Comparison of ENCODE assay signal across 13 cellular contexts in the genomic region with DNA sequence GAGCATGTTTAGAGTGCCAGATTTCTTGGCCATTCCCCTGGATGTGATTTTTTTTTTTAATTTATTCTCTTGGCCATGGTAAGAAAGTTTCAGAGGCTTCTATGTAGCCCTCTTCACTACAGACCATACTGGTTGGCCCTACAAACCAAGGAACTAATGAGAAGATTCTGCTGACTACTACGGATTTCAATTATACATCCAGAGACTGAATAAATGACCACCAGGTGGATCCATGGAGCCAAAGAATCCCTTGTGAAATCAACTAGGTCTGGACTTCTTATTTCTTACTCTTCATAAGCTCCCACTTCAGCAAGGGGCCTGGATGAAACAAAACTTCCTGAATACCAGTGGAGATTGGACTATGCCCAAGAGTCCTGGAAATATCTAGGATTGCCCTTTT. TPM values are rescaled to one million over a fixed set of nuclear protein-coding genes. Genes with fewer than 3 reads are reported as not detected.
DNase-seq lines count a peak whose midpoint lies in the region; ATAC-seq and TF ChIP-seq lines count a peak whose summit lies in the region.
"Had no signal": no experiment of that assay in that cellular context is flagged by ENCODE, and none has a peak within 500 bp of the region (broad histone marks: within the 10 kb centered on the region; RNA-seq: fewer than 3 reads in every experiment).

No MANE protein-coding gene starts in this region.

- no peak overlapping the region for H3K4me3 Mint-ChIP-seq in stimulated activated naive CD8-positive, alpha-beta T cell treated with anti-CD3 and anti-CD28 coated beads, Interleukin-15, amount 100 ng/mL, for 72 hours
- H3K4me3 Mint-ChIP-seq: activated CD4-positive, alpha-beta memory T cell treated with anti-CD3 and anti-CD28 coated beads, Interleukin-2, amount 10 ng/mL, durations not matched to agents 7 days and 5 days; natural killer cell treated with Interleukin-12 subunit alpha and Interleukin-12 subunit beta and Interleukin-15 and Interleukin-18, amount 100 ng/mL, for 72 hours; T-helper 1 cell treated with Interleukin-12 subunit alpha and Interleukin-12 subunit beta and Interleukin-4 antibody, amounts not matched to agents 30 μg/mL and 1 μg/mL, for 36 hours had no signal

- H3K27ac ChIP-seq in vagina, result no peak overlapping the region
- no peak overlapping the region for H3K27ac ChIP-seq in prostate gland

- H3K4me1 Mint-ChIP-seq in stimulated activated naive CD8-positive, alpha-beta T cell treated with anti-CD3 and anti-CD28 coated beads, Interleukin-15, amount 100 ng/mL, for 72 hours, result no peaks in the 10 kb centered on the region
- H3K4me1 Mint-ChIP-seq: activated CD4-positive, alpha-beta memory T cell treated with anti-CD3 and anti-CD28 coated beads, Interleukin-2, amount 10 ng/mL, durations not matched to agents 7 days and 5 days had no signal

- no peaks in the 10 kb centered on the region for H3K79me2 ChIP-seq in Loucy (ENCODE audit: insufficient read depth, low read length)

- H3K36me3 ChIP-seq in Loucy (ENCODE audit: insufficient read depth, low read length) (no peaks in the 10 kb centered on the region), vagina (no peaks in the 10 kb centered on the region), prostate gland (no peaks in the 10 kb centered on the region)

- H3K27me3 Mint-ChIP-seq in stimulated activated naive CD8-positive, alpha-beta T cell treated with anti-CD3 and anti-CD28 coated beads, Interleukin-15, amount 100 ng/mL, for 72 hours, result peaks cover under 1% of the 10 kb centered on the region

- peak; percentile 4 for DNase-seq in NCI-H82 (lab: John Stamatoyannopoulos, UW)
- DNase-seq in NCI-H82 treated with DMSO at 0.1 percent for 48 hours (lab: John Stamatoyannopoulos, UW; ENCODE audit: unreplicated experiment), result no peak
- DNase-seq in cardiac fibroblast (ENCODE audit: low read depth in 2 of 2), result peak; percentile 16 to 35
- peak; percentile 26 for DNase-seq in renal cortical epithelial cell (ENCODE audit: low read depth)
- DNase-seq in stimulated activated naive CD8-positive, alpha-beta T cell treated with anti-CD3 and anti-CD28 coated beads, Interleukin-15, amount 100 ng/mL, for 72 hours, result no peak
- DNase-seq in vagina (ENCODE audit: extremely low spot score in 2 of 2), result no peak
- no peak for DNase-seq in prostate gland (ENCODE audit: low spot score)
- DNase-seq: activated CD4-positive, alpha-beta memory T cell treated with anti-CD3 and anti-CD28 coated beads, Interleukin-2, amount 10 ng/mL, durations not matched to agents 7 days and 5 days; islet precursor cell; NCI-H1436 had no signal

- H3K4me2 ChIP-seq in Loucy (ENCODE audit: low read depth, low read length, poor library complexity, severe bottlenecking), result no peak overlapping the region

- H3K9me3 Mint-ChIP-seq in stimulated activated naive CD8-positive, alpha-beta T cell treated with anti-CD3 and anti-CD28 coated beads, Interleukin-15, amount 100 ng/mL, for 72 hours, result no peaks in the 10 kb centered on the region
- H3K9me3 Mint-ChIP-seq: activated CD4-positive, alpha-beta memory T cell treated with anti-CD3 and anti-CD28 coated beads, Interleukin-2, amount 10 ng/mL, durations not matched to agents 7 days and 5 days; natural killer cell treated with Interleukin-12 subunit alpha and Interleukin-12 subunit beta and Interleukin-15 and Interleukin-18, amount 100 ng/mL, for 72 hours; T-helper 1 cell treated with Interleukin-12 subunit alpha and Interleukin-12 subunit beta and Interleukin-4 antibody, amounts not matched to agents 30 μg/mL and 1 μg/mL, for 36 hours had no signal

- no peaks in the 10 kb centered on the region for H3K9me2 ChIP-seq in Loucy (replicated peaks; ENCODE audit: low read depth, low read length)

- intact Hi-C loops in vagina (cut with DNase I) (no loop called here), prostate gland (cut with DNase I) (no loop called here)

- WGBS in prostate gland, result 78% methylated on average over 1 of the region's 1 CpG

- H3K4me1 ChIP-seq in Loucy (ENCODE audit: insufficient read depth, low read length, poor library complexity, severe bottlenecking) (no peaks in the 10 kb centered on the region), vagina (no peaks in the 10 kb centered on the region), prostate gland (replicated peaks) (no peaks in the 10 kb centered on the region)

- H3F3A ChIP-seq in Loucy (ENCODE audit: low read depth), result no peaks in the 10 kb centered on the region

- no peak overlapping the region for H3K4me3 ChIP-seq in Loucy (ENCODE audit: low read length, poor library complexity, severe bottlenecking)
- H3K4me3 ChIP-seq in cardiac fibroblast (replicated peaks in 1 of 2; ENCODE audit: low read depth in 2 of 2, low read length in 2 of 2), result no peak overlapping the region
- H3K4me3 ChIP-seq in vagina, result no peak overlapping the region
- no peak overlapping the region for H3K4me3 ChIP-seq in prostate gland

- H3K27me3 ChIP-seq in Loucy (ENCODE audit: insufficient read depth, low read length, poor library complexity, severe bottlenecking) (no peaks in the 10 kb centered on the region), vagina (no peaks in the 10 kb centered on the region), prostate gland (replicated peaks; ENCODE audit: insufficient read depth) (no peaks in the 10 kb centered on the region)

- no peak overlapping the region for H3K27ac Mint-ChIP-seq in stimulated activated naive CD8-positive, alpha-beta T cell treated with anti-CD3 and anti-CD28 coated beads, Interleukin-15, amount 100 ng/mL, for 72 hours
- H3K27ac Mint-ChIP-seq: activated CD4-positive, alpha-beta memory T cell treated with anti-CD3 and anti-CD28 coated beads, Interleukin-2, amount 10 ng/mL, durations not matched to agents 7 days and 5 days; natural killer cell treated with Interleukin-12 subunit alpha and Interleukin-12 subunit beta and Interleukin-15 and Interleukin-18, amount 100 ng/mL, for 72 hours; T-helper 1 cell treated with Interleukin-12 subunit alpha and Interleukin-12 subunit beta and Interleukin-4 antibody, amounts not matched to agents 30 μg/mL and 1 μg/mL, for 36 hours had no signal

- no peaks in the 10 kb centered on the region for H3K9me3 ChIP-seq in Loucy (ENCODE audit: insufficient read depth, low read depth, low read length)
- H3K9me3 ChIP-seq in vagina, result no peaks in the 10 kb centered on the region
- H3K9me3 ChIP-seq in prostate gland, result no peaks in the 10 kb centered on the region

- TF ChIP-seq POLR2A in vagina (IDR thresholded peaks at IDR 0.05) (no peak), prostate gland (IDR thresholded peaks at IDR 0.05) (no peak)

- no peaks in the 10 kb centered on the region for H4K20me1 ChIP-seq in Loucy (ENCODE audit: insufficient read depth, low read length, poor library complexity, severe bottlenecking)

- no peak for ATAC-seq in stimulated activated naive CD8-positive, alpha-beta T cell treated with anti-CD3 and anti-CD28 coated beads, Interleukin-15, amount 100 ng/mL, for 72 hours
- ATAC-seq: natural killer cell treated with Interleukin-12 subunit alpha and Interleukin-12 subunit beta and Interleukin-15 and Interleukin-18, amount 100 ng/mL, for 72 hours had no signal

- TF ChIP-seq CTCF in Loucy (conservative IDR thresholded peaks at IDR 0.05; ENCODE audit: low read length), result 0 out of 2 replicates have a peak, but pooled peaks have one; percentile 10
- peak; percentile 14 for TF ChIP-seq CTCF in cardiac fibroblast (IDR thresholded peaks at IDR 0.05; ENCODE audit: low read depth, low read length)
- no peak for TF ChIP-seq CTCF in vagina (IDR thresholded peaks at IDR 0.05)
- no peak for TF ChIP-seq CTCF in prostate gland (IDR thresholded peaks at IDR 0.05)

- H2AFZ ChIP-seq in Loucy (ENCODE audit: low read length), result no peak overlapping the region

- H3K9ac ChIP-seq in Loucy (ENCODE audit: low read depth, low read length, poor library complexity, severe bottlenecking), result no peak overlapping the region

RNA-seq across cellular contexts. Expression of gene ZNF622, which starts 27.6 kb away (rescaled TPM):
- total RNA-seq in renal cortical epithelial cell (53.3 and 98.3 TPM in 2 replicates), vagina (19.4 TPM), prostate gland (10 to 100 TPM; 25.9 to 26.7 TPM)

Comparison
In these comparisons a context has a peak if more than half of its experiments do, and no peak if none do; other contexts are left out.
1. DNase-seq: peak in NCI-H82 (single experiment), cardiac fibroblast (2 of 2) and renal cortical epithelial cell (single experiment); none in NCI-H82 treated with DMSO at 0.1 percent for 48 hours (single experiment), stimulated activated naive CD8-positive, alpha-beta T cell treated with anti-CD3 and anti-CD28 coated beads, Interleukin-15, amount 100 ng/mL, for 72 hours (0 of 2), vagina (0 of 2) and prostate gland (single experiment).
2. CTCF ChIP-seq: peak in Loucy (single experiment) and cardiac fibroblast (single experiment); none in vagina (0 of 3) and prostate gland (0 of 4).